Comparison of ENCODE assay signal across 8 cellular contexts in the genomic region with DNA sequence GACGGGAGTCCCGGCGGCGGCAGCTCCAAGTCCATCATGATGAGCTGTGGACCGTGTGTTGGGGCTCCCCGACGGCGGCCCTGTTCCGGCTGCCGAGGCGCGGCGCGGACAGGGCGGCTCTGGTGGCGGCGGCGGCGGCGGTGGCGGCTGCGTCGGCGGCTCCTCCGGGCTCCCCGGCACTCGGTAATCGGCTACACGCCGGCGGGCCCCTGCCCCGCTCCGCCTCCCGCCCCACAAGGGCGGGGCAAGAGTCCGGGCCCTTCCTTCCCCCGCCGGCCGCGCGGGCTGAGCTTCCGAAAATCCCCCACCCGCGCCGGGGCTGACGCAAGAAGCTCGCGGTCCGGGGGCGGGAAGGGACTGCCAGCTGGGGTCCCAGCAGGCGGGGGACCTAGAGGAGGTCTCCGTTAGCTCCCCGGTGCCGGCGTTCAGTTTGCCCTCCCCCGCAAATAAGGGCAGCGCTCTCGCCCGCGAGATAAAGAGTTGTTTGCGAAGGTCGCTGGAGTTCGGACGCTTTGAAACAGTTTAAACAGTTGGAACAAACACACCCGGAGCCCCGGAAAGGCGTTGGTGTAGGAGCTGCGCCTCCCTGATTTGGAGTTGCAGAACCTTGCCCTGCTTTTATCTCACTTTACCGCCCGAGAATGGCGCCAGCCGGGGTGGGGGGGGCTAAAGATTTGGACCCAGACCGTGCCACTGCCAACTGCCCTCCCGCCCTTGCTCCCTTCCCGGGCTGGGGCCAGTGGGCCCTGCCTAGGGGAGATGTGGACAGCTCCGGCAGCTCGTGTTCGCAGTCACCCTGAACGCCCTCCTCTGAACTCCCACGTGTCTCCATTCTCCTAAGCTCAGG.
DNase-seq lines count a peak whose midpoint lies in the region; ATAC-seq and TF ChIP-seq lines count a peak whose summit lies in the region.

Gene NFE2L2 (minus strand): TSS at position 189 of the 847 bp plus-strand sequence. CDS start 151 bp downstream, at position 38.

- peak; percentile 66 for ATAC-seq in GM19035 (IDR thresholded peaks at IDR 0.05; ENCODE audit: unreplicated experiment)
- ATAC-seq in HG03280 (IDR thresholded peaks at IDR 0.05; ENCODE audit: unreplicated experiment), result peak; percentile 66
- ATAC-seq in central memory CD8-positive, alpha-beta T cell (replicated peaks; ENCODE audit: extremely low read depth, poor library complexity, severe bottlenecking), result peak; percentile 70

- H3K9me3 Mint-ChIP-seq in central memory CD8-positive, alpha-beta T cell, result no peaks in the 10 kb centered on the region

- H3K36me3 Mint-ChIP-seq in central memory CD8-positive, alpha-beta T cell (ENCODE audit: insufficient read depth), result peaks cover 23% of the 10 kb centered on the region

- H3K27ac Mint-ChIP-seq in central memory CD8-positive, alpha-beta T cell (ENCODE audit: low read depth), result peak within 1 kb of the TSS; percentile 93

- H3K4me3 ChIP-seq in AG10803 (ENCODE audit: low read length), result peak within 1 kb of the TSS; percentile 73

- peaks cover 33% of the 10 kb centered on the region for H3K4me1 Mint-ChIP-seq in central memory CD8-positive, alpha-beta T cell

- H3K27me3 Mint-ChIP-seq in central memory CD8-positive, alpha-beta T cell, result no peaks in the 10 kb centered on the region

- peak within 1 kb of the TSS; percentile 84 for H3K4me3 Mint-ChIP-seq in central memory CD8-positive, alpha-beta T cell

- no peak for TF ChIP-seq CTCF in AG10803 (conservative IDR thresholded peaks at IDR 0.05; ENCODE audit: low read length)

- peak; percentile 92 for DNase-seq in AG10803 (ENCODE audit: low read depth)
- peak; percentile 83 for DNase-seq in NCI-H446 treated with DMSO at 0.1 percent for 48 hours (lab: John Stamatoyannopoulos, UW)
- peak; percentile 92 for DNase-seq in activated CD4-positive, CD25-positive, alpha-beta regulatory T cell treated with anti-CD3 and anti-CD28 coated beads, Interleukin-2, amount 50 U/mL, for 72 hours
- DNase-seq in central memory CD8-positive, alpha-beta T cell (ENCODE audit: low spot score in 2 of 2), result peak; percentile 87 to 92
- peak; percentile 89 for DNase-seq in islet precursor cell
- peak; percentile 97 for DNase-seq in stimulated activated CD4-positive, alpha-beta T cell treated with anti-CD3 and anti-CD28 coated beads, Interleukin-12 subunit alpha, Interleukin-12 subunit beta, amount 100 ng/mL, for 4 hours

Comparison
In these comparisons a context has a peak if more than half of its experiments do, and no peak if none do; other contexts are left out.
1. Peak in every context shown above with its lines: DNase-seq, ATAC-seq and H3K4me3 ChIP-seq.